Comparison of ENCODE assay signal across 8 cellular contexts in genomic region chr5:125199968-125200841, GRCh38.
DNase-seq lines count a peak whose midpoint lies in the region; ATAC-seq, FAIRE-seq and TF ChIP-seq lines count a peak whose summit lies in the region.

No MANE protein-coding gene starts in this region.

- TF ChIP-seq CTCF in GM12878 (IDR thresholded peaks at IDR 0.05 in 2 of 3, conservative IDR thresholded peaks at IDR 0.05 in 1 of 3; ENCODE audit: control insufficient read depth in 2 of 3, extremely low read depth in 1 of 3, insufficient read depth in 1 of 3, low read depth in 3 of 3, low read length in 3 of 3) (no peak), lower lobe of right lung (IDR thresholded peaks at IDR 0.05) (no peak)

- no peak overlapping the region for H3K27ac Mint-ChIP-seq in activated T-cell treated with anti-CD3 and anti-CD28 coated beads, Interleukin-2, amount 50 U/mL, for 24 hours

- no peak for TF ChIP-seq POLR2A in GM12878 (IDR thresholded peaks at IDR 0.05; ENCODE audit: low read depth, low read length)

- H3K36me3 ChIP-seq in HUES6 (ENCODE audit: control insufficient read depth, insufficient read depth, low read length): no peaks in the 10 kb centered on the region
- no peaks in the 10 kb centered on the region for H3K36me3 ChIP-seq in GM12878 (ENCODE audit: control insufficient read depth in 2 of 2, insufficient read depth in 2 of 2, low read length in 1 of 2)
- H3K36me3 ChIP-seq in lower lobe of right lung: no peaks in the 10 kb centered on the region

- FAIRE-seq in GM12878 (lab: Jason Lieb, UNC): no peak

- H3K4me1 ChIP-seq in HUES6 (ENCODE audit: control insufficient read depth, insufficient read depth, low read length) (peaks cover 48% of the 10 kb centered on the region), GM12878 (ENCODE audit: control insufficient read depth, insufficient read depth, low read length) (no peaks in the 10 kb centered on the region), lower lobe of right lung (peaks cover 11% of the 10 kb centered on the region)

- 18% methylated on average over 15 of the region's 15 CpGs for WGBS in GM12878 (ENCODE audit: insufficient coverage, insufficient replicate concordance, low lambda C conversion rate, missing lambda C conversion rate)

- peak overlapping the region; percentile 17 for H3K4me2 ChIP-seq in GM12878 (ENCODE audit: control insufficient read depth, insufficient read depth)

- peaks cover 1% of the 10 kb centered on the region for H3K4me1 Mint-ChIP-seq in activated T-cell treated with anti-CD3 and anti-CD28 coated beads, Interleukin-2, amount 50 U/mL, for 24 hours (ENCODE audit: low read depth)

- DNase-seq in GM12878 (ENCODE audit: low read depth, low spot score): no peak
- DNase-seq in lower lobe of right lung: no peak
- no peak for DNase-seq in dedifferentiated amniotic fluid mesenchymal stem cell (ENCODE audit: extremely low spot score)
- no peak for DNase-seq in stimulated activated CD4-positive, alpha-beta T cell treated with anti-CD3 and anti-CD28 coated beads, Interleukin-12 subunit alpha, Interleukin-12 subunit beta, amount 100 ng/mL, for 4 hours
- no peak for DNase-seq in activated T-cell treated with anti-CD3 and anti-CD28 coated beads, Interleukin-2, amount 50 U/mL, for 24 hours

- H3K27me3 ChIP-seq in HUES6 (ENCODE audit: control insufficient read depth, insufficient read depth, low read length): no peaks in the 10 kb centered on the region
- no peaks in the 10 kb centered on the region for H3K27me3 ChIP-seq in GM12878 (replicated peaks in 1 of 2; ENCODE audit: control insufficient read depth in 2 of 2, insufficient read depth in 2 of 2, low read length in 1 of 2)
- no peaks in the 10 kb centered on the region for H3K27me3 ChIP-seq in lower lobe of right lung (ENCODE audit: low read depth)

- RAD21 ChIA-PET in GM12878 (lab: Charles Lee; ENCODE audit: unreplicated experiment): interaction anchor here (0.6 to 1.3 kb wide), 4 partner anchors 279 to 615 kb away, joined by 3 to 4 read pairs (median 4); no protein-coding TSS in a partner anchor

- H3K9ac ChIP-seq in HUES6 (ENCODE audit: low read length): peak overlapping the region; percentile 44
- H3K9ac ChIP-seq in GM12878 (ENCODE audit: control insufficient read depth, insufficient read depth, low read length): no peak overlapping the region

- intact Hi-C loops in GM12878 (cut with micrococcal nuclease; ENCODE audit: unreplicated experiment): no loop called here
- intact Hi-C loops in lower lobe of right lung (cut with DNase I): no loop called here

- SMC1A ChIA-PET in GM12878 (lab: Charles Lee; ENCODE audit: uncharacterized antibody, unreplicated experiment): interaction anchor here (0.8 to 3.1 kb wide), 5 partner anchors 9 to 203 kb away, joined by 3 to 14 read pairs (median 3); no protein-coding TSS in a partner anchor

- H4K20me1 ChIP-seq in GM12878 (ENCODE audit: control insufficient read depth, insufficient read depth): no peaks in the 10 kb centered on the region

- peak; percentile 38 for ATAC-seq in GM12878
- peak; percentile 41 to 46 for ATAC-seq in lower lobe of right lung
- no peak for ATAC-seq in HG03135 (IDR thresholded peaks at IDR 0.05; ENCODE audit: unreplicated experiment)

- no peaks in the 10 kb centered on the region for H3K9me3 ChIP-seq in HUES6 (ENCODE audit: control insufficient read depth, insufficient read depth, low read depth, low read length)
- peaks cover 3% of the 10 kb centered on the region; the same call in 2 of the 3 replicates for H3K9me3 ChIP-seq in GM12878 (replicated peaks; ENCODE audit: control insufficient read depth, insufficient read depth, low read length)
- no peaks in the 10 kb centered on the region for H3K9me3 ChIP-seq in lower lobe of right lung

- H3K79me2 ChIP-seq in GM12878 (ENCODE audit: control insufficient read depth, insufficient read depth, low read length): no peaks in the 10 kb centered on the region

- H2AFZ ChIP-seq in GM12878 (ENCODE audit: control insufficient read depth, low read depth, low read length): peak overlapping the region; percentile 1; the same call in 1 of the 2 replicates

- no peaks in the 10 kb centered on the region for H3K36me3 Mint-ChIP-seq in activated T-cell treated with anti-CD3 and anti-CD28 coated beads, Interleukin-2, amount 50 U/mL, for 24 hours (ENCODE audit: low read depth)

- H3K27ac ChIP-seq in HUES6 (ENCODE audit: low read depth, low read length): no peak overlapping the region
- H3K27ac ChIP-seq in GM12878 (ENCODE audit: control insufficient read depth, insufficient read depth): no peak overlapping the region
- H3K27ac ChIP-seq in lower lobe of right lung: no peak overlapping the region

- no peak for TF ChIP-seq EP300 in GM12878 (IDR thresholded peaks at IDR 0.05; ENCODE audit: borderline replicate concordance in 1 of 2, control insufficient read depth in 1 of 2, low read depth in 2 of 2, low read length in 2 of 2)

- CTCF ChIA-PET in GM12878 (lab: Yijun Ruan, JAX): no interaction called here

- H3K4me3 Mint-ChIP-seq in activated T-cell treated with anti-CD3 and anti-CD28 coated beads, Interleukin-2, amount 50 U/mL, for 24 hours: no peak overlapping the region

- BruUV-seq in GM12878 (replicated peaks; lab: Mats Ljungman, UMichigan): no TSS peak

- H3K4me3 ChIP-seq in GM08714 (ENCODE audit: low read length) (peak overlapping the region; percentile 13; the same call in 1 of the 2 replicates), HUES6 (ENCODE audit: low read depth, low read length) (peak overlapping the region; percentile 48), GM12878 (no peak overlapping the region), lower lobe of right lung (peak overlapping the region; percentile 39)

- no peak for TF ChIP-seq RAD21 in GM12878 (IDR thresholded peaks at IDR 0.05; ENCODE audit: insufficient read depth, low read depth, low read length)

- POLR2A ChIA-PET in GM12878 (lab: Charles Lee): no interaction called here

- H3K27me3 Mint-ChIP-seq in activated T-cell treated with anti-CD3 and anti-CD28 coated beads, Interleukin-2, amount 50 U/mL, for 24 hours: no peaks in the 10 kb centered on the region

- H3K9me3 Mint-ChIP-seq in activated T-cell treated with anti-CD3 and anti-CD28 coated beads, Interleukin-2, amount 50 U/mL, for 24 hours: peaks cover 3% of the 10 kb centered on the region

- in situ Hi-C loops in GM12878 (cut with MboI): no loop called here

TF ChIP-seq in GM12878, 131 proteins besides CTCF, POLR2A, EP300 and RAD21:
- TF ChIP-seq BHLHE40 (IDR thresholded peaks at IDR 0.05; ENCODE audit: borderline replicate concordance in 1 of 2, low read depth in 2 of 2, low read length in 1 of 2): no peak
- TF ChIP-seq SIN3A (IDR thresholded peaks at IDR 0.05; ENCODE audit: low read depth, low read length): no peak
